In the genomic region with DNA sequence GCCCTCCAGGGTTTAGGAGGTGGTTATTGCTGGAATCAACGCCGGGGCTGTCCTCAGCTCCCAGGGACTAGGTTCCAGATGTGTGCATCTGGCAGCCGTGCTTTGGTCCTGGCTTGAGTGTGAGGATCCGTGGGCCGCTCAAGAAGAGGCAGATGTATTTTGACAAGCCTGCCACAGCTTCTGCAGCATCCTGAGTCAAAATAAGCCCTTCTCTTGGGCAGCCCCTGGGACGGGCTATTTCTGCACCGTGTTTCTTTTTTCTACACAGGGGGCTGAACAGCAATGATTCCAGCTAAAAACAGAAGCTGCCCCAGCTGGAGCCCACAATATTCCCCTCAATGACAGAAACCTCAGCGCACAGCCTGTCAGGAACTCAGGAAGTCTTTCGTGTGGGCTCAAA, we compare ENCODE assay signal across 24 cellular contexts. TPM values are rescaled to one million over a fixed set of nuclear protein-coding genes. Genes with fewer than 3 reads are reported as not detected.
DNase-seq lines count a peak whose midpoint lies in the region; ATAC-seq, FAIRE-seq and TF ChIP-seq lines count a peak whose summit lies in the region.
"Had no signal": no experiment of that assay in that cellular context is flagged by ENCODE, and none has a peak within 500 bp of the region (broad histone marks: within the 10 kb centered on the region; RNA-seq: fewer than 3 reads in every experiment).

No MANE protein-coding gene starts in this region.

- no peak for DNase-seq in HepG2 (ENCODE audit: low spot score)
- DNase-seq in right lobe of liver, result no peak
- DNase-seq in neural crest cell (ENCODE audit: low read depth, low spot score), result no peak
- DNase-seq: ACHN; AML-193; BE2C; Caco-2; CD4-positive, CD25-positive, alpha-beta regulatory T cell; CD8-positive, alpha-beta T cell; DMS153; DND-41; GM23248; H9 had no signal

- H3K36me3 ChIP-seq in HepG2 (replicated peaks in 1 of 2; ENCODE audit: control insufficient read depth in 1 of 2, insufficient read depth in 2 of 2, low read length in 2 of 2) (no peaks in the 10 kb centered on the region), right lobe of liver (no peaks in the 10 kb centered on the region)
- H3K36me3 ChIP-seq: BE2C had no signal

- 99% methylated on average over 7 of the region's 9 CpGs for WGBS in HepG2 (ENCODE audit: low lambda C conversion rate)
- WGBS in right lobe of liver (ENCODE audit: insufficient coverage, low coverage, low lambda C conversion rate, missing lambda C conversion rate), result 45% methylated on average over 4 of the region's 9 CpGs

- H3K4me1 Mint-ChIP-seq in neural crest cell, result peaks cover 7% of the 10 kb centered on the region

- no peaks in the 10 kb centered on the region for H3K36me3 Mint-ChIP-seq in neural crest cell (ENCODE audit: low read depth)
- H3K36me3 Mint-ChIP-seq: CD4-positive, CD25-positive, alpha-beta regulatory T cell had no signal

- H3K27me3 ChIP-seq in HepG2 (ENCODE audit: control insufficient read depth in 1 of 2, insufficient read depth in 2 of 2, low read length in 2 of 2) (no peaks in the 10 kb centered on the region), right lobe of liver (no peaks in the 10 kb centered on the region)
- H3K27me3 ChIP-seq: BE2C had no signal

- TF ChIP-seq POLR2A in HepG2 (IDR thresholded peaks at IDR 0.05; ENCODE audit: insufficient read depth in 1 of 2, low read depth in 2 of 2, low read length in 2 of 2) (no peak), right lobe of liver (IDR thresholded peaks at IDR 0.05) (no peak)

- H3K9me3 ChIP-seq in HepG2 (ENCODE audit: low read length) (no peaks in the 10 kb centered on the region), right lobe of liver (no peaks in the 10 kb centered on the region)
- H3K9me3 ChIP-seq: BE2C, Caco-2 had no signal

- H3K27ac Mint-ChIP-seq in neural crest cell (ENCODE audit: unreplicated experiment), result peak overlapping the region; percentile 54
- H3K27ac Mint-ChIP-seq: CD4-positive, CD25-positive, alpha-beta regulatory T cell; CD8-positive, alpha-beta T cell; H9 had no signal

- in situ Hi-C loops in HepG2 (cut with HindIII; ENCODE audit: extremely low pct_ligation_motif_present, low pct_unique_long_range_greater_than_20kb), result loop anchor here (25.0 kb wide), 1 partner anchor 586 kb away; a partner anchor contains a TSS

- TF ChIP-seq CTCF in HepG2 (CRISPR knock-in tag; IDR thresholded peaks at IDR 0.05), result no peak
- TF ChIP-seq CTCF in right lobe of liver (IDR thresholded peaks at IDR 0.05), result no peak
- no peak for TF ChIP-seq CTCF in neural crest cell (conservative IDR thresholded peaks at IDR 0.05)

- intact Hi-C loops in HepG2 (cut with micrococcal nuclease; ENCODE audit: unreplicated experiment), result no loop called here
- intact Hi-C loops in right lobe of liver (cut with DNase I), result no loop called here

- H3K9me3 Mint-ChIP-seq in neural crest cell, result no peaks in the 10 kb centered on the region
- H3K9me3 Mint-ChIP-seq: CD8-positive, alpha-beta T cell; H9 had no signal

- no peak overlapping the region for H3K4me3 Mint-ChIP-seq in neural crest cell
- H3K4me3 Mint-ChIP-seq: CD4-positive, CD25-positive, alpha-beta regulatory T cell; CD8-positive, alpha-beta T cell; H9 had no signal

- no TSS peak for BruUV-seq in HepG2 (replicated peaks; lab: Mats Ljungman, UMichigan)

- ATAC-seq in HepG2 (no peak), right lobe of liver (no peak), GM21619 (IDR thresholded peaks at IDR 0.05; ENCODE audit: unreplicated experiment) (peak; percentile 65), GM18498 (IDR thresholded peaks at IDR 0.05; ENCODE audit: unreplicated experiment) (no peak), GM19455 (IDR thresholded peaks at IDR 0.05; ENCODE audit: unreplicated experiment) (no peak)
- ATAC-seq: CD8-positive, alpha-beta T cell; HCT116 had no signal

- H3K79me2 ChIP-seq in HepG2 (ENCODE audit: insufficient read depth, low read length), result no peaks in the 10 kb centered on the region

- POLR2A ChIA-PET in HepG2 (lab: Yijun Ruan, JAX), result interaction anchor here (1.4 to 2.1 kb wide), 2 partner anchors 9 to 20 kb away, joined by 3 to 4 read pairs; a partner anchor contains a TSS

- TF ChIP-seq EP300 in HepG2 (IDR thresholded peaks at IDR 0.05; ENCODE audit: low read depth in 2 of 2, low read length in 2 of 2) (no peak), HepG2 (CRISPR knock-in tag; IDR thresholded peaks at IDR 0.05; ENCODE audit: borderline replicate concordance) (no peak)

- H3K4me2 ChIP-seq in HepG2 (ENCODE audit: low read depth, low read length), result no peak overlapping the region

- no peak for FAIRE-seq in HepG2 (lab: Jason Lieb, UNC)
- FAIRE-seq: A204.1, G401.6, GM12892, GM19239 had no signal

- no peaks in the 10 kb centered on the region for H3K27me3 Mint-ChIP-seq in neural crest cell (ENCODE audit: low read depth)

- H3K9ac ChIP-seq in HepG2 (ENCODE audit: insufficient read depth, low read depth, low read length), result no peak overlapping the region
- H3K9ac ChIP-seq: GM23248 had no signal

- H3K4me3 ChIP-seq in HepG2 (replicated peaks in 1 of 3; ENCODE audit: insufficient read depth in 1 of 3, low read depth in 2 of 3, low read length in 3 of 3) (no peak overlapping the region), right lobe of liver (no peak overlapping the region)
- H3K4me3 ChIP-seq: GM23248 had no signal

- CTCF ChIA-PET in HepG2 (lab: Yijun Ruan, JAX; ENCODE audit: low intra/inter-chr PET ratio, low total read pairs), result no interaction called here

- no peak overlapping the region for H2AFZ ChIP-seq in HepG2 (ENCODE audit: low read length)
- H2AFZ ChIP-seq: GM23248 had no signal

- no peak for TF ChIP-seq RAD21 in HepG2 (CRISPR knock-in tag; IDR thresholded peaks at IDR 0.05)

- peak overlapping the region; percentile 28 for H3K27ac ChIP-seq in HepG2 (ENCODE audit: extremely low read length, insufficient read depth, low read length)
- no peak overlapping the region for H3K27ac ChIP-seq in right lobe of liver
- H3K27ac ChIP-seq: 22Rv1, C4-2B, GM23248 had no signal

- H4K20me1 ChIP-seq in HepG2 (ENCODE audit: insufficient read depth, low read length), result no peaks in the 10 kb centered on the region

- H3K4me1 ChIP-seq in HepG2 (ENCODE audit: insufficient read depth, low read length) (peaks cover 100% of the 10 kb centered on the region), right lobe of liver (peaks cover 0 to 27% (median 0%) of the 10 kb centered on the region in 4 donors)
- H3K4me1 ChIP-seq: Caco-2 had no signal

TF ChIP-seq in HepG2, 621 proteins besides CTCF, POLR2A, EP300 and RAD21 (continues in another document):
- no peak for TF ChIP-seq TBP (CRISPR knock-in tag; IDR thresholded peaks at IDR 0.05)
- no peak for TF ChIP-seq REL (CRISPR knock-in tag; conservative IDR thresholded peaks at IDR 0.05)
- TF ChIP-seq, protein P1, sequence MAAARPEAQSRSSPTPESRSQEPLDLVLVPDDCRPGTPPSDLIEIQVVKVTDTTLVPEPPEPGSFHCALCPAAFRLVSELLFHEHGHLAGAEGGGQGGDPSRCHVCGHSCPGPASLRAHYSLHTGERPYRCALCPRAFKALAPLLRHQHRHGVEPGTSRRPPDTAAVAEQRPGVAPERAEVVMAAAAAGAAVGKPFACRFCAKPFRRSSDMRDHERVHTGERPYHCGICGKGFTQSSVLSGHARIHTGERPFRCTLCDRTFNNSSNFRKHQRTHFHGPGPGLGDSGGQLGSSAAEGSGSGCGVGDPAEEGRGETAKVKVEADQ (CRISPR knock-in tag; IDR thresholded peaks at IDR 0.05; ENCODE audit: borderline replicate concordance), result no peak

RNA-seq across cellular contexts. Expression of a gene that starts 19.7 kb away (rescaled TPM):
- 76.7 and 78.2 TPM in 2 replicates for total RNA-seq in HepG2 (2016; rRNA removed; fragmentation: Illumina TruSeq; extraction: Trizol)
- 5.2 and 5.6 TPM in 2 replicates for total RNA-seq in HepG2 (2016; cell fraction: cytosol; rRNA removed; fragmentation: Illumina TruSeq; extraction: Trizol; ENCODE audit: low read depth)
- 71.9 and 77.2 TPM in 2 replicates for total RNA-seq in HepG2 (2016; cell fraction: insoluble cytoplasmic fraction; rRNA removed; fragmentation: Illumina TruSeq; extraction: Trizol)
- total RNA-seq in HepG2 (2016; cell fraction: membrane; rRNA removed; fragmentation: Illumina TruSeq; extraction: Trizol), result 30.7 and 32.7 TPM in 2 replicates
- total RNA-seq in HepG2 (2016; cell fraction: nucleus; rRNA removed; fragmentation: Illumina TruSeq; extraction: Trizol), result 36.3 and 39.1 TPM in 2 replicates
- polyA plus RNA-seq in HepG2 (2011; rRNA removed), result 8.3 and 15.9 TPM in 2 replicates
- polyA plus RNA-seq in HepG2 (2011; cell fraction: cytosol; rRNA removed), result 7.9 and 22.0 TPM in 2 replicates
- polyA plus RNA-seq in HepG2 (2011; cell fraction: nucleus; rRNA removed), result 10.3 and 30.4 TPM in 2 replicates
- polyA plus RNA-seq in HepG2 (2012), result 15.3 and 18.2 TPM in 2 replicates
- polyA plus RNA-seq in HepG2 (2016; cell fraction: cytosol; fragmentation: Illumina TruSeq; extraction: Trizol; ENCODE audit: low read depth), result 3.4 and 4.4 TPM in 2 replicates
- 78.3 and 86.6 TPM in 2 replicates for polyA plus RNA-seq in HepG2 (2016; cell fraction: insoluble cytoplasmic fraction; fragmentation: Illumina TruSeq; extraction: Trizol; ENCODE audit: low read depth)
- polyA plus RNA-seq in HepG2 (2016; cell fraction: membrane; fragmentation: Illumina TruSeq; extraction: Trizol; ENCODE audit: low read depth), result 24.2 and 24.8 TPM in 2 replicates
- 69.9 and 75.7 TPM in 2 replicates for polyA plus RNA-seq in HepG2 (2016; cell fraction: nucleus; fragmentation: Illumina TruSeq; extraction: Trizol; ENCODE audit: insufficient read depth, low read depth)
- polyA minus RNA-seq in HepG2 (2011; rRNA and poly(A)+ RNA removed; ENCODE audit: low replicate concordance), result 27.3 TPM in 1 of 2 replicates, not detected in the other
- polyA minus RNA-seq in HepG2 (2011; cell fraction: cytosol; rRNA and poly(A)+ RNA removed), result 4.8 and 16.6 TPM in 2 replicates
- polyA minus RNA-seq in HepG2 (2011; cell fraction: nucleus; rRNA and poly(A)+ RNA removed), result 4.5 and 6.4 TPM in 2 replicates
- under 1 TPM in 2 of 6 experiments, not detected in 4; 0.18 to 0.56 TPM for total RNA-seq in right lobe of liver
- total RNA-seq in neural crest cell, result 9.4 and 9.9 TPM in 2 replicates
- total RNA-seq: Caco-2; CD4-positive, CD25-positive, alpha-beta regulatory T cell; CD8-positive, alpha-beta T cell; GM23248; H4 had no signal
- polyA plus RNA-seq: GM23248 had no signal
